In the genomic region with DNA sequence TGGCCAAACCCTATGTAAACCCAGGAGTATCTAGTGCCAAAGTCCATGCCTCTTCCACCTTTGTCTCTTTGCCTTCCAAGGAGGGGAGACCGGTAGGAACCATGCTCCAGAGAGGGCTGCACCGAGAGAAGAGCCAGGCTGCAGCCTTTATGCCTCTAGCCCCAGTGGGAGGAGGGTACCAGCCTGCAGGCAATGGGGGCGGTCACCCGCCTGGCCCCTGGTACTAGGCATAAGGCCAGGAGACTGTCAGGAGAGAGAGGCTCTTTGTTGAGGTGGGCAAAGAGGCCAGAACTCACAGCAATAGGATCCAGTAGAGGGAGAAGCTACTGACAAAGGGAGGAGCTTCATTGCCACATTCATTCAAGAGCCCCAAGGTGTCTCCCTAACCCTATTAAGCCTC, we compare ENCODE assay signal across 28 cellular contexts.
"Had no signal": no experiment of that assay in that cellular context is flagged by ENCODE, and none has a peak within 500 bp of the region (broad histone marks: within the 10 kb centered on the region; RNA-seq: fewer than 3 reads in every experiment).

No MANE protein-coding gene starts in this region.

- H3K9me3 ChIP-seq: breast epithelium, gastroesophageal sphincter, pancreas, prostate gland, sigmoid colon, uterus had no signal

- H3K27ac ChIP-seq: gastroesophageal sphincter, pancreas, prostate gland, sigmoid colon, uterus had no signal

- H3K27me3 ChIP-seq: breast epithelium, pancreas, sigmoid colon, uterus had no signal

- H3K4me1 ChIP-seq: breast epithelium, gastroesophageal sphincter, pancreas, prostate gland, sigmoid colon, uterus had no signal

- ATAC-seq: activated CD8-positive, alpha-beta memory T cell treated with anti-CD3 and anti-CD28 coated beads, Interleukin-2, amount 10 ng/mL, durations not matched to agents 7 days and 5 days; activated CD8-positive, alpha-beta T cell treated with anti-CD3 and anti-CD28 coated beads, Interleukin-2, amount 10 ng/mL, durations not matched to agents 7 days and 5 days; activated naive CD8-positive, alpha-beta T cell treated with anti-CD3 and anti-CD28 coated beads, Interleukin-2, amount 50 U/mL, for 24 hours; gastroesophageal sphincter; left cardiac atrium; left ventricle myocardium superior; pancreas; stimulated activated memory B cell treated with anti-CD40 and anti-IgM and Interleukin-4, amounts not matched to agents 10 μg/mL and 1 μg/mL and 100 μg/mL, for 72 hours; stimulated activated naive CD8-positive, alpha-beta T cell treated with anti-CD3 and anti-CD28 coated beads, Interleukin-15, amount 100 ng/mL, for 72 hours; WTC11 had no signal

- DNase-seq: activated CD4-positive, alpha-beta T cell treated with anti-CD3 and anti-CD28 coated beads for 1 hour; activated CD8-positive, alpha-beta memory T cell treated with anti-CD3 and anti-CD28 coated beads, Interleukin-2, amount 10 ng/mL, durations not matched to agents 7 days and 5 days; activated CD8-positive, alpha-beta T cell treated with anti-CD3 and anti-CD28 coated beads, Interleukin-2, amount 10 ng/mL, durations not matched to agents 7 days and 5 days; activated naive CD8-positive, alpha-beta T cell treated with anti-CD3 and anti-CD28 coated beads, Interleukin-2, amount 50 U/mL, for 24 hours; activated T-cell treated with anti-CD3 and anti-CD28 coated beads, Interleukin-2, amount 50 U/mL, for 48 hours; amygdala; effector CD8-positive, alpha-beta T cell; erythroblast; head of caudate nucleus; hippocampal formation; left cardiac atrium; left ventricle myocardium superior; naive B cell; nephron progenitor cell; pancreas; sigmoid colon; small intestine; stimulated activated CD4-positive, alpha-beta T cell treated with anti-CD3 and anti-CD28 coated beads, Interleukin-4, amount 100 ng/mL, for 4 hours; stimulated activated CD8-positive, alpha-beta memory T cell treated with anti-CD3 and anti-CD28 coated beads, Interleukin-4, amount 100 ng/mL, for 48 hours; stimulated activated naive CD8-positive, alpha-beta T cell treated with anti-CD3 and anti-CD28 coated beads, Interleukin-15, amount 100 ng/mL, for 72 hours; substantia nigra; T-helper 2 cell; uterus had no signal

- H3K36me3 ChIP-seq: breast epithelium, gastroesophageal sphincter, pancreas, prostate gland, sigmoid colon, uterus had no signal

- H3K4me3 ChIP-seq: breast epithelium, gastroesophageal sphincter, pancreas, prostate gland, sigmoid colon, uterus had no signal
